Comparison of ENCODE assay signal across 7 cellular contexts in the genomic region with DNA sequence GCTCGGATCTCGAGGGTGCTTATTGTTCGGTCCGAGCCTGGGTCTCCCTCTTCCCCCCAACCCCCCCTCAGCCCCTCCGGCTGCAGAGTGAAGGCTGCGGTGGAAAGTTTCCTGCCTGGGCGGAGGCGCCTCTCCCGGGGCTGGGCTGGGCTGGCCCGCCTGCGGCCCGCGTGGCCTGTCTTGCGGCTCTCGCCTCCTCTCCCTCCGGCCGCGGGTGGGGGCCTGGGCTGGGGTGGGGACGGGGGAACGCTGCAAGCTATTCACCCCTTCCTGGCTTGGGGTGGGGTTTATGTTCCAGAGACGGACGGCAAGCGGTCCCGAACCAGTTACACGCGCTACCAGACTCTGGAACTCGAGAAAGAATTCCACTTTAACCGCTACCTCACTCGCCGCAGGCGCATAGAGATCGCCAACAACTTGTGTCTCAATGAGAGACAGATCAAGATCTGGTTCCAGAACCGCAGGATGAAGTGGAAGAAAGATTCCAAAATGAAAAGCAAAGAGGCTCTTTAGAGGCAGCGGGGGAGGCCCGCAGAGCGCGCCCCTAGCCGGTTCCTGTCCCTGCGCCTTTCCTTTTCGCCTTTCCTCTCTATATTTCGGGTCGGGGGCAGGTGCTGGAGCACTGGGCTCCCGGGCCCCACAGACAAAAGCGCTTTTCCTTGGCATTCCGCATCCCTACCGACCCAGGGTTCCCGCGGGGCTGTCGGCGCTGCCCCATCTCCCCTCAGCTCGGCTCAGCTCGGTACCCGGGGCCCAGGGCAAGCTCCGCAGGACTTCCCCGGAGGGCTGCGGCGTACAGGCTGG. TPM values are rescaled to one million over a fixed set of nuclear protein-coding genes. Genes with fewer than 3 reads are reported as not detected.
A peak's percentile ranks its signal among the peaks of the same experiment; 100 is the strongest.
DNase-seq lines count a peak whose midpoint lies in the region; ATAC-seq and TF ChIP-seq lines count a peak whose summit lies in the region.
"Had no signal": no experiment of that assay in that cellular context is flagged by ENCODE, and none has a peak within 500 bp of the region (broad histone marks: within the 10 kb centered on the region; RNA-seq: fewer than 3 reads in every experiment).

No MANE protein-coding gene starts in this region.

- no peaks in the 10 kb centered on the region for H3K79me2 ChIP-seq in ACC112 (ENCODE audit: control insufficient read depth, insufficient read depth, low read length, unreplicated experiment)

- no peak overlapping the region for H3K27ac ChIP-seq in ACC112 (ENCODE audit: low read depth, low read length)

- H2AFZ ChIP-seq in ACC112 (ENCODE audit: low read length, unreplicated experiment), result peak overlapping the region; percentile 100

- no peaks in the 10 kb centered on the region for H3K27me3 ChIP-seq in ACC112 (ENCODE audit: insufficient read depth, low read length)
- peaks cover 32% of the 10 kb centered on the region for H3K27me3 ChIP-seq in kidney epithelial cell (ENCODE audit: control insufficient read depth, insufficient read depth, low read length)

- peak; percentile 76 for DNase-seq in RPMI7951 (ENCODE audit: low read depth)
- DNase-seq in kidney epithelial cell (ENCODE audit: low read depth), result no peak
- DNase-seq in NCI-H524 (lab: John Stamatoyannopoulos, UW), result no peak
- no peak for DNase-seq in midbrain (lab: John Stamatoyannopoulos, UW)
- DNase-seq: NCI-H226 had no signal

- H3K36me3 ChIP-seq in ACC112 (ENCODE audit: insufficient read depth, low read length) (no peaks in the 10 kb centered on the region), kidney epithelial cell (ENCODE audit: control insufficient read depth, insufficient read depth, low read length) (no peaks in the 10 kb centered on the region)

- peaks cover 11% of the 10 kb centered on the region for H3K4me1 ChIP-seq in ACC112 (ENCODE audit: control insufficient read depth, insufficient read depth, low read length, unreplicated experiment)

- H3K4me3 ChIP-seq in ACC112 (ENCODE audit: low read depth, low read length) (peak overlapping the region; percentile 79), kidney epithelial cell (ENCODE audit: low read depth, low read length) (peak overlapping the region; percentile 27)

- ATAC-seq in HG03139 (IDR thresholded peaks at IDR 0.05; ENCODE audit: unreplicated experiment), result no peak

- no peak for TF ChIP-seq CTCF in kidney epithelial cell (IDR thresholded peaks at IDR 0.05; ENCODE audit: insufficient read depth, low read length, poor library complexity, severe bottlenecking)

RNA-seq across cellular contexts. Expression of gene HOXC5, which starts 1.3 kb away (rescaled TPM):
- total RNA-seq in RPMI7951 (2014; rRNA removed; shearing (Covaris generic)), result 0.78 and 2.0 TPM in 2 replicates
- 0.50 TPM in 1 of 2 replicates, not detected in the other for total RNA-seq in kidney epithelial cell

RNA-seq across cellular contexts. Expression of gene HOXC6, which starts 5.9 kb away (rescaled TPM):
- 0.84 and 1.5 TPM in 2 replicates for total RNA-seq in RPMI7951 (2014; rRNA removed; shearing (Covaris generic))
- total RNA-seq in kidney epithelial cell, result 1.1 and 1.8 TPM in 2 replicates

RNA-seq across cellular contexts. Expression of gene HOXC4, which starts 19.5 kb away (rescaled TPM):
- total RNA-seq in RPMI7951 (2014; rRNA removed; shearing (Covaris generic)), result 2.5 and 4.7 TPM in 2 replicates
- total RNA-seq in kidney epithelial cell, result 1.3 and 2.5 TPM in 2 replicates

RNA-seq across cellular contexts. Expression of gene HOXC8, which starts 25.4 kb away (rescaled TPM):
- 0.88 and 1.8 TPM in 2 replicates for total RNA-seq in RPMI7951 (2014; rRNA removed; shearing (Covaris generic))
- total RNA-seq in kidney epithelial cell, result 0.41 and 0.67 TPM in 2 replicates

RNA-seq across cellular contexts. Expression of gene HOXC9, which starts 34.2 kb away (rescaled TPM):
- total RNA-seq in RPMI7951 (2014; rRNA removed; shearing (Covaris generic)), result 4.3 and 5.9 TPM in 2 replicates
- 12.3 and 15.5 TPM in 2 replicates for total RNA-seq in kidney epithelial cell
